ENCODE assay signal across 1 cellular context in the genomic region with DNA sequence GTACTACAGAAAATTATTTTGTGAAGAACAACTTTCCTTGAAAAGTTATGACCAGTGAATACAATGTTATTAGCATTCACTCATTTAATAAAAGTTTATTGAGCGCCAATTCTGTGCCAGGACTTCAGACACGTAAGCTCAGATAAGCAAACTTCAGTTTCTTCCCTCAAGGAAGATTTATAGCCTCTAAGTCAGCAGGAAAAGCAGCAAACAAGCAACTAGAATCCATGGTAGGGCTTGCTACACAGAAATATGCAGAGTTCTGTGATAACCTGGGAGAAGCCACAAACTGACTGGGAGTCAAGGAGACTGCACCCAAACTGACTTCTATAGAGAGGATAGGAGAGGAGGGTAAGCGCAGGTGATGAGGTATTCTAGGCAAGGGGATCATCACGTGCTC.
A peak's percentile ranks its signal among the peaks of the same experiment; 100 is the strongest.
TF ChIP-seq lines count a peak whose summit lies in the region.

No MANE protein-coding gene starts in this region.

TF ChIP-seq in K562, 482 proteins besides CTCF, POLR2A, EP300 and RAD21:
- TF ChIP-seq SMARCA4 (IDR thresholded peaks at IDR 0.05) (no peak), ATF1 (CRISPR knock-in tag; IDR thresholded peaks at IDR 0.05) (no peak), ATF1 (tag; IDR thresholded peaks at IDR 0.05) (0 out of 2 replicates have a peak, but pooled peaks have one; percentile 31), ILF3 (IDR thresholded peaks at IDR 0.05; ENCODE audit: borderline replicate concordance) (no peak), SETDB1 (IDR thresholded peaks at IDR 0.05; ENCODE audit: low read length) (no peak), MIER1 (IDR thresholded peaks at IDR 0.05; ENCODE audit: low read depth) (no peak), KDM2B (CRISPR knock-in tag; IDR thresholded peaks at IDR 0.05) (no peak), NKRF (IDR thresholded peaks at IDR 0.05; ENCODE audit: borderline replicate concordance) (no peak), MCM5 (IDR thresholded peaks at IDR 0.05; ENCODE audit: low read depth) (no peak), MBD2 (IDR thresholded peaks at IDR 0.05; ENCODE audit: borderline replicate concordance, low read depth) (no peak), SAFB2 (IDR thresholded peaks at IDR 0.05; ENCODE audit: borderline replicate concordance, low read depth, low read length, severe bottlenecking) (no peak), SUPT5H (IDR thresholded peaks at IDR 0.05) (no peak), PCBP1 (IDR thresholded peaks at IDR 0.05; ENCODE audit: low read depth, low read length, poor library complexity, severe bottlenecking) (no peak), SMAD1 (IDR thresholded peaks at IDR 0.05; ENCODE audit: low read depth, low read length, partially characterized antibody) (no peak), ZNF280B (CRISPR knock-in tag; IDR thresholded peaks at IDR 0.05) (no peak), MEIS2 (IDR thresholded peaks at IDR 0.05; ENCODE audit: partially characterized antibody) (peak; percentile 96), ZFP30 (CRISPR knock-in tag; IDR thresholded peaks at IDR 0.05; ENCODE audit: borderline replicate concordance) (no peak), ARID1B (IDR thresholded peaks at IDR 0.05) (0 out of 2 replicates have a peak, but pooled peaks have one; percentile 9), ESRRA (IDR thresholded peaks at IDR 0.05; ENCODE audit: borderline replicate concordance, low read depth) (no peak), FOXJ2 (tag; IDR thresholded peaks at IDR 0.05) (peak; percentile 57; the same call in 1 of the 2 replicates), E2F4 (CRISPR knock-in tag; IDR thresholded peaks at IDR 0.05; ENCODE audit: low read depth) (no peak), HNRNPK (IDR thresholded peaks at IDR 0.05; ENCODE audit: low read depth, low read length, poor library complexity, severe bottlenecking) (no peak), ZNF384 (IDR thresholded peaks at IDR 0.05; ENCODE audit: low read depth, low read length) (no peak), SIX5 (IDR thresholded peaks at IDR 0.05; ENCODE audit: borderline replicate concordance in 1 of 2, insufficient read depth in 1 of 2, low read depth in 1 of 2, low read length in 2 of 2) (no peak), ZFP1 (CRISPR knock-in tag; IDR thresholded peaks at IDR 0.05) (no peak), COPS2 (conservative IDR thresholded peaks at IDR 0.05) (no peak), GATA2 (CRISPR knock-in tag; IDR thresholded peaks at IDR 0.05) (no peak), MYC (IDR thresholded peaks at IDR 0.05; ENCODE audit: low read depth, low read length) (no peak), MYC (CRISPR knock-in tag; IDR thresholded peaks at IDR 0.05; ENCODE audit: borderline replicate concordance, low read depth) (no peak), ZBTB26 (CRISPR knock-in tag; IDR thresholded peaks at IDR 0.05) (no peak), NBN (IDR thresholded peaks at IDR 0.05; ENCODE audit: low read depth) (no peak), ZNF696 (CRISPR knock-in tag; conservative IDR thresholded peaks at IDR 0.05) (no peak), PBX2 (CRISPR knock-in tag; IDR thresholded peaks at IDR 0.05; ENCODE audit: low read depth) (no peak), PBX2 (tag; conservative IDR thresholded peaks at IDR 0.05; ENCODE audit: low read depth) (peak; percentile 94), XRCC4 (IDR thresholded peaks at IDR 0.05; ENCODE audit: extremely low read depth, insufficient read depth, insufficient read length) (no peak), LCOR (CRISPR knock-in tag; IDR thresholded peaks at IDR 0.05) (no peak), GTF2E2 (tag; IDR thresholded peaks at IDR 0.05) (no peak), ATF7 (IDR thresholded peaks at IDR 0.05) (no peak), LEF1 (IDR thresholded peaks at IDR 0.05) (no peak), PKNOX1 (IDR thresholded peaks at IDR 0.05) (peak; percentile 87), POLR2AphosphoS5 (IDR thresholded peaks at IDR 0.05; ENCODE audit: control insufficient read depth, insufficient read depth, low read depth, low read length) (no peak), FOXP1 (CRISPR knock-in tag; IDR thresholded peaks at IDR 0.05) (no peak), MYBL2 (IDR thresholded peaks at IDR 0.05; ENCODE audit: low read depth) (no peak), MYBL2 (CRISPR knock-in tag; IDR thresholded peaks at IDR 0.05; ENCODE audit: borderline replicate concordance) (no peak), POLR3A (IDR thresholded peaks at IDR 0.05; ENCODE audit: borderline replicate concordance, extremely low read depth, insufficient read depth, insufficient read length) (no peak), CBFA2T3 (IDR thresholded peaks at IDR 0.05) (no peak), ZBTB1 (CRISPR knock-in tag; IDR thresholded peaks at IDR 0.05; ENCODE audit: borderline replicate concordance, low read depth) (no peak)
- TF ChIP-seq, protein P1, sequence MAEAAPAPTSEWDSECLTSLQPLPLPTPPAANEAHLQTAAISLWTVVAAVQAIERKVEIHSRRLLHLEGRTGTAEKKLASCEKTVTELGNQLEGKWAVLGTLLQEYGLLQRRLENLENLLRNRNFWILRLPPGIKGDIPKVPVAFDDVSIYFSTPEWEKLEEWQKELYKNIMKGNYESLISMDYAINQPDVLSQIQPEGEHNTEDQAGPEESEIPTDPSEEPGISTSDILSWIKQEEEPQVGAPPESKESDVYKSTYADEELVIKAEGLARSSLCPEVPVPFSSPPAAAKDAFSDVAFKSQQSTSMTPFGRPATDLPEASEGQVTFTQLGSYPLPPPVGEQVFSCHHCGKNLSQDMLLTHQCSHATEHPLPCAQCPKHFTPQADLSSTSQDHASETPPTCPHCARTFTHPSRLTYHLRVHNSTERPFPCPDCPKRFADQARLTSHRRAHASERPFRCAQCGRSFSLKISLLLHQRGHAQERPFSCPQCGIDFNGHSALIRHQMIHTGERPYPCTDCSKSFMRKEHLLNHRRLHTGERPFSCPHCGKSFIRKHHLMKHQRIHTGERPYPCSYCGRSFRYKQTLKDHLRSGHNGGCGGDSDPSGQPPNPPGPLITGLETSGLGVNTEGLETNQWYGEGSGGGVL (CRISPR knock-in tag; IDR thresholded peaks at IDR 0.05) = no peak
- TF ChIP-seq, protein P2, sequence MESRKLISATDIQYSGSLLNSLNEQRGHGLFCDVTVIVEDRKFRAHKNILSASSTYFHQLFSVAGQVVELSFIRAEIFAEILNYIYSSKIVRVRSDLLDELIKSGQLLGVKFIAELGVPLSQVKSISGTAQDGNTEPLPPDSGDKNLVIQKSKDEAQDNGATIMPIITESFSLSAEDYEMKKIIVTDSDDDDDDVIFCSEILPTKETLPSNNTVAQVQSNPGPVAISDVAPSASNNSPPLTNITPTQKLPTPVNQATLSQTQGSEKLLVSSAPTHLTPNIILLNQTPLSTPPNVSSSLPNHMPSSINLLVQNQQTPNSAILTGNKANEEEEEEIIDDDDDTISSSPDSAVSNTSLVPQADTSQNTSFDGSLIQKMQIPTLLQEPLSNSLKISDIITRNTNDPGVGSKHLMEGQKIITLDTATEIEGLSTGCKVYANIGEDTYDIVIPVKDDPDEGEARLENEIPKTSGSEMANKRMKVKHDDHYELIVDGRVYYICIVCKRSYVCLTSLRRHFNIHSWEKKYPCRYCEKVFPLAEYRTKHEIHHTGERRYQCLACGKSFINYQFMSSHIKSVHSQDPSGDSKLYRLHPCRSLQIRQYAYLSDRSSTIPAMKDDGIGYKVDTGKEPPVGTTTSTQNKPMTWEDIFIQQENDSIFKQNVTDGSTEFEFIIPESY (CRISPR knock-in tag; IDR thresholded peaks at IDR 0.05) = no peak
- TF ChIP-seq, protein P3, sequence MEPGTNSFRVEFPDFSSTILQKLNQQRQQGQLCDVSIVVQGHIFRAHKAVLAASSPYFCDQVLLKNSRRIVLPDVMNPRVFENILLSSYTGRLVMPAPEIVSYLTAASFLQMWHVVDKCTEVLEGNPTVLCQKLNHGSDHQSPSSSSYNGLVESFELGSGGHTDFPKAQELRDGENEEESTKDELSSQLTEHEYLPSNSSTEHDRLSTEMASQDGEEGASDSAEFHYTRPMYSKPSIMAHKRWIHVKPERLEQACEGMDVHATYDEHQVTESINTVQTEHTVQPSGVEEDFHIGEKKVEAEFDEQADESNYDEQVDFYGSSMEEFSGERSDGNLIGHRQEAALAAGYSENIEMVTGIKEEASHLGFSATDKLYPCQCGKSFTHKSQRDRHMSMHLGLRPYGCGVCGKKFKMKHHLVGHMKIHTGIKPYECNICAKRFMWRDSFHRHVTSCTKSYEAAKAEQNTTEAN (CRISPR knock-in tag; IDR thresholded peaks at IDR 0.05) = no peak
- TF ChIP-seq, protein P4, sequence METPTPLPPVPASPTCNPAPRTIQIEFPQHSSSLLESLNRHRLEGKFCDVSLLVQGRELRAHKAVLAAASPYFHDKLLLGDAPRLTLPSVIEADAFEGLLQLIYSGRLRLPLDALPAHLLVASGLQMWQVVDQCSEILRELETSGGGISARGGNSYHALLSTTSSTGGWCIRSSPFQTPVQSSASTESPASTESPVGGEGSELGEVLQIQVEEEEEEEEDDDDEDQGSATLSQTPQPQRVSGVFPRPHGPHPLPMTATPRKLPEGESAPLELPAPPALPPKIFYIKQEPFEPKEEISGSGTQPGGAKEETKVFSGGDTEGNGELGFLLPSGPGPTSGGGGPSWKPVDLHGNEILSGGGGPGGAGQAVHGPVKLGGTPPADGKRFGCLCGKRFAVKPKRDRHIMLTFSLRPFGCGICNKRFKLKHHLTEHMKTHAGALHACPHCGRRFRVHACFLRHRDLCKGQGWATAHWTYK (CRISPR knock-in tag; IDR thresholded peaks at IDR 0.05) = no peak
TF ChIP-seq in K562: peak in this region for 6.
